In genomic region chr3:13365390-13366379, GRCh38 we compare ENCODE assay signal across 1 cellular context.
TF ChIP-seq lines count a peak whose summit lies in the region.

No MANE protein-coding gene starts in this region.

TF ChIP-seq in K562, 482 proteins besides CTCF, POLR2A, EP300 and RAD21:
- TF ChIP-seq SPI1 (IDR thresholded peaks at IDR 0.05; ENCODE audit: borderline replicate concordance, low read depth, low read length) (no peak), POLR2G (IDR thresholded peaks at IDR 0.05; ENCODE audit: low read depth, low read length) (peak; percentile 33; the same call in 1 of the 2 replicates)
- TF ChIP-seq, protein P1, sequence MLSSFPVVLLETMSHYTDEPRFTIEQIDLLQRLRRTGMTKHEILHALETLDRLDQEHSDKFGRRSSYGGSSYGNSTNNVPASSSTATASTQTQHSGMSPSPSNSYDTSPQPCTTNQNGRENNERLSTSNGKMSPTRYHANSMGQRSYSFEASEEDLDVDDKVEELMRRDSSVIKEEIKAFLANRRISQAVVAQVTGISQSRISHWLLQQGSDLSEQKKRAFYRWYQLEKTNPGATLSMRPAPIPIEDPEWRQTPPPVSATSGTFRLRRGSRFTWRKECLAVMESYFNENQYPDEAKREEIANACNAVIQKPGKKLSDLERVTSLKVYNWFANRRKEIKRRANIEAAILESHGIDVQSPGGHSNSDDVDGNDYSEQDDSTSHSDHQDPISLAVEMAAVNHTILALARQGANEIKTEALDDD (IDR thresholded peaks at IDR 0.05) = no peak
- TF ChIP-seq, protein P2, sequence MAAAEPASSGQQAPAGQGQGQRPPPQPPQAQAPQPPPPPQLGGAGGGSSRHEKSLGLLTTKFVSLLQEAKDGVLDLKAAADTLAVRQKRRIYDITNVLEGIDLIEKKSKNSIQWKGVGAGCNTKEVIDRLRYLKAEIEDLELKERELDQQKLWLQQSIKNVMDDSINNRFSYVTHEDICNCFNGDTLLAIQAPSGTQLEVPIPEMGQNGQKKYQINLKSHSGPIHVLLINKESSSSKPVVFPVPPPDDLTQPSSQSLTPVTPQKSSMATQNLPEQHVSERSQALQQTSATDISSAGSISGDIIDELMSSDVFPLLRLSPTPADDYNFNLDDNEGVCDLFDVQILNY (CRISPR knock-in tag; IDR thresholded peaks at IDR 0.05) = no peak
